ENCODE assay signal across 1 cellular context in the genomic region with DNA sequence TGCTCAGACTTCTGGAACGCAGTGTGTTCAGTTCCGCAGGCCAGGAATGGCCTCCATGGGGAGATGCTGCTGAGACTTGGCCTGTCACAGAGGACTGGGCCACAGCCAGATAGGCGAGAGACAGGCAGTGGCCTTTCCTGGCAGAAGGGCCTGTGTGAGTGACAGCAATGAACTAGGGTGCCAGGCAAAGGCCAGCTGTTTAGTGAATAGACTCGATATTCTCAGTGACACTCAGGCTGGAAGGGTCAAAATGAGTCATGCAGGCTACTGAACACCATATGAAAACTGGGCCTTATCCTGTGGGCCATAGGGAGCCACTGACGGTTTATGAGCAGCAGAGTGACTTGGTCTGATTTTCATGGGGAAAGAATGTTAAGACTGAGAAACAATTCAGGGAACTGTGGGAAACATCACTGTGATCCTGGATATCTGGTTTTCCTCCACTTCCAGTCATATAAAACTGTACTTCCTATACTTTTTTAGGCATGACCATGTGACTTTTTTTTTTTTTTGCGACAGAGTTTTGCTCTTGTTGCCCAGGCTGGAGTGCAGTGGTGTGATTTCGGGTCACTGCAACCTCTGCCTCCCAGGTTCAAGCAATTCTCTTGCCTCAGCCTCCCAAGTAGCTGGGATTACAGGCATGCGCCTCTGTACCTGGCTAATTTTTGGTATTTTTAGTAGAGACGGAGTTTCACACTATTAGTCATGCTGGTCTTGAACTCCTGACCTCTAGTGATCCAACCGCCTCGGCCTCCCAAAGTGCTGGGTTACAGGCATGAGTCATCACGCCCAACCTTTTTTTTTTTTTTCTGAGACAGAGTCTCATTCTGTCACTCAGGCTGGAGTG.
TF ChIP-seq lines count a peak whose summit lies in the region.

No MANE protein-coding gene starts in this region.

TF ChIP-seq in HepG2, 621 proteins besides CTCF, POLR2A, EP300 and RAD21 (continued from another document and continues in another):
- TF ChIP-seq, protein P1, sequence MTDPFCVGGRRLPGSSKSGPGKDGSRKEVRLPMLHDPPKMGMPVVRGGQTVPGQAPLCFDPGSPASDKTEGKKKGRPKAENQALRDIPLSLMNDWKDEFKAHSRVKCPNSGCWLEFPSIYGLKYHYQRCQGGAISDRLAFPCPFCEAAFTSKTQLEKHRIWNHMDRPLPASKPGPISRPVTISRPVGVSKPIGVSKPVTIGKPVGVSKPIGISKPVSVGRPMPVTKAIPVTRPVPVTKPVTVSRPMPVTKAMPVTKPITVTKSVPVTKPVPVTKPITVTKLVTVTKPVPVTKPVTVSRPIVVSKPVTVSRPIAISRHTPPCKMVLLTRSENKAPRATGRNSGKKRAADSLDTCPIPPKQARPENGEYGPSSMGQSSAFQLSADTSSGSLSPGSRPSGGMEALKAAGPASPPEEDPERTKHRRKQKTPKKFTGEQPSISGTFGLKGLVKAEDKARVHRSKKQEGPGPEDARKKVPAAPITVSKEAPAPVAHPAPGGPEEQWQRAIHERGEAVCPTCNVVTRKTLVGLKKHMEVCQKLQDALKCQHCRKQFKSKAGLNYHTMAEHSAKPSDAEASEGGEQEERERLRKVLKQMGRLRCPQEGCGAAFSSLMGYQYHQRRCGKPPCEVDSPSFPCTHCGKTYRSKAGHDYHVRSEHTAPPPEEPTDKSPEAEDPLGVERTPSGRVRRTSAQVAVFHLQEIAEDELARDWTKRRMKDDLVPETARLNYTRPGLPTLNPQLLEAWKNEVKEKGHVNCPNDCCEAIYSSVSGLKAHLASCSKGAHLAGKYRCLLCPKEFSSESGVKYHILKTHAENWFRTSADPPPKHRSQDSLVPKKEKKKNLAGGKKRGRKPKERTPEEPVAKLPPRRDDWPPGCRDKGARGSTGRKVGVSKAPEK (CRISPR knock-in tag; IDR thresholded peaks at IDR 0.05; ENCODE audit: borderline replicate concordance) = no peak
- TF ChIP-seq TBP (CRISPR knock-in tag; IDR thresholded peaks at IDR 0.05) (no peak), CEBPG (CRISPR knock-in tag; IDR thresholded peaks at IDR 0.05) (peak; percentile 54), PHF20 (CRISPR knock-in tag; IDR thresholded peaks at IDR 0.05) (no peak), CHCHD3 (CRISPR knock-in tag; IDR thresholded peaks at IDR 0.05) (peak; percentile 49; the same call in 1 of the 2 replicates), TARDBP (CRISPR knock-in tag; IDR thresholded peaks at IDR 0.05) (no peak), ZNF17 (CRISPR knock-in tag; IDR thresholded peaks at IDR 0.05) (no peak), ZNF224 (CRISPR knock-in tag; IDR thresholded peaks at IDR 0.05) (0 out of 2 replicates have a peak, but pooled peaks have one; percentile 47), CENPT (CRISPR knock-in tag; IDR thresholded peaks at IDR 0.05; ENCODE audit: low read depth) (no peak), MTA3 (CRISPR knock-in tag; IDR thresholded peaks at IDR 0.05) (no peak), ATAD3A (CRISPR knock-in tag; IDR thresholded peaks at IDR 0.05) (no peak), ZNF768 (CRISPR knock-in tag; IDR thresholded peaks at IDR 0.05) (no peak), FOXK2 (IDR thresholded peaks at IDR 0.05) (no peak), KDM1A (CRISPR knock-in tag; IDR thresholded peaks at IDR 0.05) (no peak), ARHGAP35 (CRISPR knock-in tag; IDR thresholded peaks at IDR 0.05; ENCODE audit: borderline replicate concordance) (no peak), SRF (IDR thresholded peaks at IDR 0.05; ENCODE audit: low read depth, low read length) (no peak), CCDC6 (CRISPR knock-in tag; IDR thresholded peaks at IDR 0.05) (no peak), ZNF564 (CRISPR knock-in tag; IDR thresholded peaks at IDR 0.05) (no peak), ZNF234 (CRISPR knock-in tag; conservative IDR thresholded peaks at IDR 0.05) (no peak), ZNF775 (CRISPR knock-in tag; IDR thresholded peaks at IDR 0.05; ENCODE audit: borderline replicate concordance) (no peak), SMC3 (IDR thresholded peaks at IDR 0.05; ENCODE audit: low read length) (no peak; the same call in 1 of the 2 replicates), ELF3 (CRISPR knock-in tag; IDR thresholded peaks at IDR 0.05) (no peak), SALL1 (CRISPR knock-in tag; IDR thresholded peaks at IDR 0.05) (peak; percentile 53; the same call in 1 of the 2 replicates)
- TF ChIP-seq, protein P2, sequence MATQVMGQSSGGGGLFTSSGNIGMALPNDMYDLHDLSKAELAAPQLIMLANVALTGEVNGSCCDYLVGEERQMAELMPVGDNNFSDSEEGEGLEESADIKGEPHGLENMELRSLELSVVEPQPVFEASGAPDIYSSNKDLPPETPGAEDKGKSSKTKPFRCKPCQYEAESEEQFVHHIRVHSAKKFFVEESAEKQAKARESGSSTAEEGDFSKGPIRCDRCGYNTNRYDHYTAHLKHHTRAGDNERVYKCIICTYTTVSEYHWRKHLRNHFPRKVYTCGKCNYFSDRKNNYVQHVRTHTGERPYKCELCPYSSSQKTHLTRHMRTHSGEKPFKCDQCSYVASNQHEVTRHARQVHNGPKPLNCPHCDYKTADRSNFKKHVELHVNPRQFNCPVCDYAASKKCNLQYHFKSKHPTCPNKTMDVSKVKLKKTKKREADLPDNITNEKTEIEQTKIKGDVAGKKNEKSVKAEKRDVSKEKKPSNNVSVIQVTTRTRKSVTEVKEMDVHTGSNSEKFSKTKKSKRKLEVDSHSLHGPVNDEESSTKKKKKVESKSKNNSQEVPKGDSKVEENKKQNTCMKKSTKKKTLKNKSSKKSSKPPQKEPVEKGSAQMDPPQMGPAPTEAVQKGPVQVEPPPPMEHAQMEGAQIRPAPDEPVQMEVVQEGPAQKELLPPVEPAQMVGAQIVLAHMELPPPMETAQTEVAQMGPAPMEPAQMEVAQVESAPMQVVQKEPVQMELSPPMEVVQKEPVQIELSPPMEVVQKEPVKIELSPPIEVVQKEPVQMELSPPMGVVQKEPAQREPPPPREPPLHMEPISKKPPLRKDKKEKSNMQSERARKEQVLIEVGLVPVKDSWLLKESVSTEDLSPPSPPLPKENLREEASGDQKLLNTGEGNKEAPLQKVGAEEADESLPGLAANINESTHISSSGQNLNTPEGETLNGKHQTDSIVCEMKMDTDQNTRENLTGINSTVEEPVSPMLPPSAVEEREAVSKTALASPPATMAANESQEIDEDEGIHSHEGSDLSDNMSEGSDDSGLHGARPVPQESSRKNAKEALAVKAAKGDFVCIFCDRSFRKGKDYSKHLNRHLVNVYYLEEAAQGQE (IDR thresholded peaks at IDR 0.05; ENCODE audit: borderline replicate concordance in 1 of 2, low read depth in 1 of 2, low read length in 2 of 2) = no peak
- TF ChIP-seq, protein P3, sequence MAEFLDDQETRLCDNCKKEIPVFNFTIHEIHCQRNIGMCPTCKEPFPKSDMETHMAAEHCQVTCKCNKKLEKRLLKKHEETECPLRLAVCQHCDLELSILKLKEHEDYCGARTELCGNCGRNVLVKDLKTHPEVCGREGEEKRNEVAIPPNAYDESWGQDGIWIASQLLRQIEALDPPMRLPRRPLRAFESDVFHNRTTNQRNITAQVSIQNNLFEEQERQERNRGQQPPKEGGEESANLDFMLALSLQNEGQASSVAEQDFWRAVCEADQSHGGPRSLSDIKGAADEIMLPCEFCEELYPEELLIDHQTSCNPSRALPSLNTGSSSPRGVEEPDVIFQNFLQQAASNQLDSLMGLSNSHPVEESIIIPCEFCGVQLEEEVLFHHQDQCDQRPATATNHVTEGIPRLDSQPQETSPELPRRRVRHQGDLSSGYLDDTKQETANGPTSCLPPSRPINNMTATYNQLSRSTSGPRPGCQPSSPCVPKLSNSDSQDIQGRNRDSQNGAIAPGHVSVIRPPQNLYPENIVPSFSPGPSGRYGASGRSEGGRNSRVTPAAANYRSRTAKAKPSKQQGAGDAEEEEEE (CRISPR knock-in tag; IDR thresholded peaks at IDR 0.05; ENCODE audit: borderline replicate concordance) = no peak
- TF ChIP-seq, protein P4, sequence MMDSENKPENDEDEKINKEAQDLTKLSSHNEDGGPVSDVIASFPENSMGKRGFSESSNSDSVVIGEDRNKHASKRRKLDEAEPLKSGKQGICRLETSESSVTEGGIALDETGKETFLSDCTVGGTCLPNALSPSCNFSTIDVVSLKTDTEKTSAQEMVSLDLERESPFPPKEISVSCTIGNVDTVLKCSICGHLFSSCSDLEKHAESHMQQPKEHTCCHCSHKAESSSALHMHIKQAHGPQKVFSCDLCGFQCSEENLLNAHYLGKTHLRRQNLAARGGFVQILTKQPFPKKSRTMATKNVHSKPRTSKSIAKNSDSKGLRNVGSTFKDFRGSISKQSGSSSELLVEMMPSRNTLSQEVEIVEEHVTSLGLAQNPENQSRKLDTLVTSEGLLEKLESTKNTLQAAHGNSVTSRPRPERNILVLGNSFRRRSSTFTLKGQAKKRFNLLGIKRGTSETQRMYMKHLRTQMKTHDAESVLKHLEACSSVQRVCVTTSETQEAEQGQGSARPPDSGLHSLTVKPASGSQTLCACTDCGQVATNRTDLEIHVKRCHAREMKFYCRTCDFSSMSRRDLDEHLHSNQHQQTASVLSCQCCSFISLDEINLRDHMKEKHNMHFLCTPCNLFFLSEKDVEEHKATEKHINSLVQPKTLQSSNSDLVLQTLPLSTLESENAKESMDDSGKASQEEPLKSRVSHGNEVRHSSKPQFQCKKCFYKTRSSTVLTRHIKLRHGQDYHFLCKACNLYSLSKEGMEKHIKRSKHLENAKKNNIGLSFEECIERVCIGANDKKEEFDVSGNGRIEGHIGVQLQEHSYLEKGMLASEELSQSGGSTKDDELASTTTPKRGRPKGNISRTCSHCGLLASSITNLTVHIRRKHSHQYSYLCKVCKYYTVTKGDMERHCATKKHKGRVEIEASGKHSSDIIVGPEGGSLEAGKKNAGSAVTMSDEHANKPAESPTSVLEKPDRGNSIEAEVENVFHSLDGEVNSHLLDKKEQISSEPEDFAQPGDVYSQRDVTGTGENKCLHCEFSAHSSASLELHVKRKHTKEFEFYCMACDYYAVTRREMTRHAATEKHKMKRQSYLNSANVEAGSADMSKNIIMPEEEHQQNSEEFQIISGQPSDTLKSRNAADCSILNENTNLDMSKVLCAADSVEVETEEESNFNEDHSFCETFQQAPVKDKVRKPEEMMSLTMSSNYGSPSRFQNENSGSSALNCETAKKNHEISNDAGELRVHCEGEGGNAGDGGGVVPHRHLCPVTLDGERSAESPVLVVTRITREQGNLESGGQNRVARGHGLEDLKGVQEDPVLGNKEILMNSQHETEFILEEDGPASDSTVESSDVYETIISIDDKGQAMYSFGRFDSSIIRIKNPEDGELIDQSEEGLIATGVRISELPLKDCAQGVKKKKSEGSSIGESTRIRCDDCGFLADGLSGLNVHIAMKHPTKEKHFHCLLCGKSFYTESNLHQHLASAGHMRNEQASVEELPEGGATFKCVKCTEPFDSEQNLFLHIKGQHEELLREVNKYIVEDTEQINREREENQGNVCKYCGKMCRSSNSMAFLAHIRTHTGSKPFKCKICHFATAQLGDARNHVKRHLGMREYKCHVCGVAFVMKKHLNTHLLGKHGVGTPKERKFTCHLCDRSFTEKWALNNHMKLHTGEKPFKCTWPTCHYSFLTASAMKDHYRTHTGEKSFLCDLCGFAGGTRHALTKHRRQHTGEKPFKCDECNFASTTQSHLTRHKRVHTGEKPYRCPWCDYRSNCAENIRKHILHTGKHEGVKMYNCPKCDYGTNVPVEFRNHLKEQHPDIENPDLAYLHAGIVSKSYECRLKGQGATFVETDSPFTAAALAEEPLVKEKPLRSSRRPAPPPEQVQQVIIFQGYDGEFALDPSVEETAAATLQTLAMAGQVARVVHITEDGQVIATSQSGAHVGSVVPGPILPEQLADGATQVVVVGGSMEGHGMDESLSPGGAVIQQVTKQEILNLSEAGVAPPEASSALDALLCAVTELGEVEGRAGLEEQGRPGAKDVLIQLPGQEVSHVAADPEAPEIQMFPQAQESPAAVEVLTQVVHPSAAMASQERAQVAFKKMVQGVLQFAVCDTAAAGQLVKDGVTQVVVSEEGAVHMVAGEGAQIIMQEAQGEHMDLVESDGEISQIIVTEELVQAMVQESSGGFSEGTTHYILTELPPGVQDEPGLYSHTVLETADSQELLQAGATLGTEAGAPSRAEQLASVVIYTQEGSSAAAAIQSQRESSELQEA (CRISPR knock-in tag; IDR thresholded peaks at IDR 0.05; ENCODE audit: not compliant biosample characterization) = no peak
- TF ChIP-seq, protein P5, sequence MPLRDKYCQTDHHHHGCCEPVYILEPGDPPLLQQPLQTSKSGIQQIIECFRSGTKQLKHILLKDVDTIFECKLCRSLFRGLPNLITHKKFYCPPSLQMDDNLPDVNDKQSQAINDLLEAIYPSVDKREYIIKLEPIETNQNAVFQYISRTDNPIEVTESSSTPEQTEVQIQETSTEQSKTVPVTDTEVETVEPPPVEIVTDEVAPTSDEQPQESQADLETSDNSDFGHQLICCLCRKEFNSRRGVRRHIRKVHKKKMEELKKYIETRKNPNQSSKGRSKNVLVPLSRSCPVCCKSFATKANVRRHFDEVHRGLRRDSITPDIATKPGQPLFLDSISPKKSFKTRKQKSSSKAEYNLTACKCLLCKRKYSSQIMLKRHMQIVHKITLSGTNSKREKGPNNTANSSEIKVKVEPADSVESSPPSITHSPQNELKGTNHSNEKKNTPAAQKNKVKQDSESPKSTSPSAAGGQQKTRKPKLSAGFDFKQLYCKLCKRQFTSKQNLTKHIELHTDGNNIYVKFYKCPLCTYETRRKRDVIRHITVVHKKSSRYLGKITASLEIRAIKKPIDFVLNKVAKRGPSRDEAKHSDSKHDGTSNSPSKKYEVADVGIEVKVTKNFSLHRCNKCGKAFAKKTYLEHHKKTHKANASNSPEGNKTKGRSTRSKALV (CRISPR knock-in tag; IDR thresholded peaks at IDR 0.05) = no peak
- TF ChIP-seq, protein P6, sequence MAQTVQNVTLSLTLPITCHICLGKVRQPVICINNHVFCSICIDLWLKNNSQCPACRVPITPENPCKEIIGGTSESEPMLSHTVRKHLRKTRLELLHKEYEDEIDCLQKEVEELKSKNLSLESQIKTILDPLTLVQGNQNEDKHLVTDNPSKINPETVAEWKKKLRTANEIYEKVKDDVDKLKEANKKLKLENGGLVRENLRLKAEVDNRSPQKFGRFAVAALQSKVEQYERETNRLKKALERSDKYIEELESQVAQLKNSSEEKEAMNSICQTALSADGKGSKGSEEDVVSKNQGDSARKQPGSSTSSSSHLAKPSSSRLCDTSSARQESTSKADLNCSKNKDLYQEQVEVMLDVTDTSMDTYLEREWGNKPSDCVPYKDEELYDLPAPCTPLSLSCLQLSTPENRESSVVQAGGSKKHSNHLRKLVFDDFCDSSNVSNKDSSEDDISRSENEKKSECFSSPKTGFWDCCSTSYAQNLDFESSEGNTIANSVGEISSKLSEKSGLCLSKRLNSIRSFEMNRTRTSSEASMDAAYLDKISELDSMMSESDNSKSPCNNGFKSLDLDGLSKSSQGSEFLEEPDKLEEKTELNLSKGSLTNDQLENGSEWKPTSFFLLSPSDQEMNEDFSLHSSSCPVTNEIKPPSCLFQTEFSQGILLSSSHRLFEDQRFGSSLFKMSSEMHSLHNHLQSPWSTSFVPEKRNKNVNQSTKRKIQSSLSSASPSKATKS (CRISPR knock-in tag; IDR thresholded peaks at IDR 0.05) = no peak
- TF ChIP-seq, protein P7, sequence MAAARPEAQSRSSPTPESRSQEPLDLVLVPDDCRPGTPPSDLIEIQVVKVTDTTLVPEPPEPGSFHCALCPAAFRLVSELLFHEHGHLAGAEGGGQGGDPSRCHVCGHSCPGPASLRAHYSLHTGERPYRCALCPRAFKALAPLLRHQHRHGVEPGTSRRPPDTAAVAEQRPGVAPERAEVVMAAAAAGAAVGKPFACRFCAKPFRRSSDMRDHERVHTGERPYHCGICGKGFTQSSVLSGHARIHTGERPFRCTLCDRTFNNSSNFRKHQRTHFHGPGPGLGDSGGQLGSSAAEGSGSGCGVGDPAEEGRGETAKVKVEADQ (CRISPR knock-in tag; IDR thresholded peaks at IDR 0.05; ENCODE audit: borderline replicate concordance) = no peak
- TF ChIP-seq, protein P8, sequence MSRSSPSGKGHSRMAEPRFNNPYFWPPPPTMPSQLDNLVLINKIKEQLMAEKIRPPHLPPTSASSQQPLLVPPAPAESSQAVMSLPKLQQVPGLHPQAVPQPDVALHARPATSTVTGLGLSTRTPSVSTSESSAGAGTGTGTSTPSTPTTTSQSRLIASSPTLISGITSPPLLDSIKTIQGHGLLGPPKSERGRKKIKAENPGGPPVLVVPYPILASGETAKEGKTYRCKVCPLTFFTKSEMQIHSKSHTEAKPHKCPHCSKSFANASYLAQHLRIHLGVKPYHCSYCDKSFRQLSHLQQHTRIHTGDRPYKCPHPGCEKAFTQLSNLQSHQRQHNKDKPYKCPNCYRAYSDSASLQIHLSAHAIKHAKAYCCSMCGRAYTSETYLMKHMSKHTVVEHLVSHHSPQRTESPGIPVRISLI (CRISPR knock-in tag; IDR thresholded peaks at IDR 0.05; ENCODE audit: borderline replicate concordance) = peak; percentile 98
